ENCODE assay signal across 8 cellular contexts in the genomic region with DNA sequence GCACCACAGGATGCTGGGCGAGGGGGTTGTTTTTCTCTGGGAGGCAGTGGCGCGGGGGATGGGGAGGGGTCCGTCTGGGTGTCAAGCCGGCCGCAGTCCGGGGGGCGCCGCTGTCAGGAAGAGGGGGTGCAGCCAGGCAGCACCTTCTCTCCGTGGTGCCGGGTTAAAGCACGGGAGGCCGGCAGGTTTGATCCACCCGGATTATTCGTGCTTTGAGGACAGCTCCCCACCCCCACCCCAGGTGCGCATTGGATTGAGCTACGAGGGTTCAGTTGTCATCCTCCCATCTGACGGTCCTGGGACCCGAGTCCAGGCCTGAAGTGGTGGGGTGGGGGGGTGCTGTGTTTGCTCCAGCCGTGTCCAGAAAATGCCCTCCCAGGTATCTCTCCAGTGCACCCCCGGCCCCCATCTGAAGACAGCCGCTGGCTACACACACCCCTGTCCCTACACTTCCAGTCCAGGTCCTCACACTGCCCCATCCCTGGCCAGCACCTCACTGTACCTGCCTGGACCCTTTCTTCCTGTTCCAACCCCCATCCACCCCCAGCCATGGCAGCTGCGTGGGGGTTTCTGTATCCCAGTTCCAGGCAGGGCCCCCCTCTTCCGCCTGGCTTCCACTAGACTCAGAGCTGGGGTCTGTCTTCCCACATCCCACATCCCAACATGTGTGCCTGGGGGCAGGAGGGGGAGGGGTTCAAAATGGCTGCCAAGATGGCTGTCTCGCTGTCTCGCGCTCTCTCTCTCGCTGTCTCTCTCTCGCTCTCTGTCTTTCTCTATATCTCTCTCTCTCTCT.
DNase-seq lines count a peak whose midpoint lies in the region; ATAC-seq, FAIRE-seq and TF ChIP-seq lines count a peak whose summit lies in the region.
"Not testable (repeated sequence)": the region's sequence is repeated elsewhere in the genome, so short reads cannot be mapped to it uniquely, and the experiment has no call there.

No MANE protein-coding gene starts in this region.

- not testable (repeated sequence) for DNase-seq in RWPE2 (ENCODE audit: low spot score); activated naive CD8-positive, alpha-beta T cell treated with anti-CD3 and anti-CD28 coated beads for 36 hours; stomach
- DNase-seq in H1 (ENCODE audit: low read depth in 1 of 2, low spot score in 2 of 2) = peak in 1 of 2 experiments; percentile 76

- not testable (repeated sequence) for H3K36me3 ChIP-seq in HUES6 (ENCODE audit: control insufficient read depth, insufficient read depth, low read length); RWPE2 (ENCODE audit: low read depth); H1 (ENCODE audit: control insufficient read depth in 2 of 4, insufficient read depth in 4 of 4, low read length in 3 of 4); iPS-18a (ENCODE audit: control insufficient read depth, low read depth, low read length); neural cell (ENCODE audit: insufficient read depth, low read length); stomach

- H3K4me3 Mint-ChIP-seq in activated naive CD8-positive, alpha-beta T cell treated with anti-CD3 and anti-CD28 coated beads for 36 hours = peak overlapping the region; percentile 79

- H3K27me3 ChIP-seq in HUES6 (ENCODE audit: control insufficient read depth, insufficient read depth, low read length); H1 (replicated peaks in 1 of 4; ENCODE audit: control insufficient read depth in 3 of 4, extremely low read depth in 1 of 4, insufficient read depth in 3 of 4, low read length in 3 of 4); iPS-18a (ENCODE audit: control insufficient read depth, insufficient read depth, low read length); neural cell (ENCODE audit: insufficient read depth, low read depth, low read length): not testable (repeated sequence)
- H3K27me3 ChIP-seq in RWPE2 (ENCODE audit: insufficient read depth, poor library complexity, severe bottlenecking) = peaks cover 21% of the 10 kb centered on the region
- peaks cover 0 to 22% (median 7%) of the 10 kb centered on the region in 3 donors for H3K27me3 ChIP-seq in stomach

- H4K8ac ChIP-seq in H1 (ENCODE audit: extremely low read depth, insufficient read depth, low read length) = not testable (repeated sequence)

- H3K14ac ChIP-seq in H1 (ENCODE audit: insufficient read length) = not testable (repeated sequence)

- not testable (repeated sequence) for H3K23me2 ChIP-seq in H1 (ENCODE audit: low read depth, low read length)

- POLR2A ChIA-PET in H1 (lab: Charles Lee; ENCODE audit: partially characterized antibody) = interaction anchor here (0.7 kb wide), 1 partner anchor 14 kb away, joined by 3 read pairs; no protein-coding TSS in a partner anchor

- not testable (repeated sequence) for TF ChIP-seq RAD21 in H1 (IDR thresholded peaks at IDR 0.05 in 1 of 2, conservative IDR thresholded peaks at IDR 0.05 in 1 of 2; ENCODE audit: low read depth in 2 of 2, low read length in 2 of 2)
- peak; percentile 29 for TF ChIP-seq RAD21 in neural cell (conservative IDR thresholded peaks at IDR 0.05)

- not testable (repeated sequence) for H3K56ac ChIP-seq in H1 (replicated peaks; ENCODE audit: insufficient read length, low read depth, low read length)

- H2BK20ac ChIP-seq in H1 (ENCODE audit: low read length) = not testable (repeated sequence)

- H3K27ac ChIP-seq in C4-2B (peak overlapping the region; percentile 82), HUES6 (ENCODE audit: low read depth, low read length) (peak overlapping the region; percentile 53; the same call in 1 of the 2 replicates), H1 (ENCODE audit: low read depth, low read length) (peak overlapping the region; percentile 61; the same call in 1 of the 2 replicates), neural cell (ENCODE audit: low read length) (peak overlapping the region; percentile 77), stomach (peak overlapping the region in 2 of 5 donors; percentile 80)
- not testable (repeated sequence) for H3K27ac ChIP-seq in RWPE2 (ENCODE audit: poor library complexity, severe bottlenecking); iPS-18a (ENCODE audit: low read length)

- not testable (repeated sequence) for H4K91ac ChIP-seq in H1 (replicated peaks; ENCODE audit: insufficient read length, low read length)

- H2BK120ac ChIP-seq in H1 (replicated peaks; ENCODE audit: low read depth, low read length) = not testable (repeated sequence)

- not testable (repeated sequence) for H2AK5ac ChIP-seq in H1 (ENCODE audit: low read depth, low read length)

- H3K36me3 Mint-ChIP-seq in activated naive CD8-positive, alpha-beta T cell treated with anti-CD3 and anti-CD28 coated beads for 36 hours = not testable (repeated sequence)

- 4% methylated on average over 9 of the region's 29 CpGs; no CpG with 5 or more reads in 1 of the 2 experiments for WGBS in H1 (ENCODE audit: extremely low coverage in 1 of 2, insufficient coverage in 1 of 2, insufficient read length in 1 of 2, insufficient replicate concordance in 2 of 2, low coverage in 1 of 2, low lambda C conversion rate in 2 of 2, missing lambda C conversion rate in 1 of 2), 2 experiments
- WGBS in stomach, 5 donors = 21 to 41% (median 29%) methylated on average over 16 to 29 of the region's 29 CpGs

- H4K20me1 ChIP-seq in H1 (replicated peaks in 1 of 2; ENCODE audit: control insufficient read depth in 1 of 2, insufficient read depth in 2 of 2, low read length in 2 of 2) = not testable (repeated sequence)
- peaks cover 11% of the 10 kb centered on the region for H4K20me1 ChIP-seq in neural cell (ENCODE audit: insufficient read depth)

- 0 out of 2 replicates have a peak overlapping the region, but pooled peaks have one; percentile 57 for H2AFZ ChIP-seq in H1 (ENCODE audit: low read length)
- not testable (repeated sequence) for H2AFZ ChIP-seq in neural cell (ENCODE audit: low read depth, low read length)

- not testable (repeated sequence) for TF ChIP-seq POLR2A in H1 (IDR thresholded peaks at IDR 0.05; ENCODE audit: control extremely low read depth in 1 of 2, low read depth in 2 of 2, low read length in 2 of 2); stomach (IDR thresholded peaks at IDR 0.05)

- not testable (repeated sequence) for H4K5ac ChIP-seq in H1 (ENCODE audit: insufficient read length, low read depth, low read length)

- not testable (repeated sequence) for H3K27ac Mint-ChIP-seq in activated naive CD8-positive, alpha-beta T cell treated with anti-CD3 and anti-CD28 coated beads for 36 hours

- H3K4me2 ChIP-seq in H1 (ENCODE audit: insufficient read depth in 1 of 2, low read depth in 2 of 2, low read length in 2 of 2) (peak overlapping the region; percentile 82 to 92), neural cell (ENCODE audit: low read length) (peak overlapping the region; percentile 62)

- H3K4me1 ChIP-seq in HUES6 (ENCODE audit: control insufficient read depth, insufficient read depth, low read length) = peaks cover 20% of the 10 kb centered on the region
- H3K4me1 ChIP-seq in RWPE2 (ENCODE audit: insufficient read depth, poor library complexity, severe bottlenecking); iPS-18a (ENCODE audit: control insufficient read depth, low read depth, low read length): not testable (repeated sequence)
- peaks cover 0 to 27% (median 14%) of the 10 kb centered on the region in 4 experiments; a peak in 6 of 7 replicates for H3K4me1 ChIP-seq in H1 (replicated peaks in 1 of 4; ENCODE audit: control insufficient read depth in 3 of 4, insufficient read depth in 4 of 4, low read length in 3 of 4)
- H3K4me1 ChIP-seq in stomach = peaks cover 5 to 51% (median 42%) of the 10 kb centered on the region in 4 donors

- CTCF ChIA-PET in H1 (lab: Charles Lee; ENCODE audit: partially characterized antibody) = interaction anchor here (1.1 kb wide), 2 partner anchors 11 to 13 kb away, joined by 3 to 4 read pairs; no protein-coding TSS in a partner anchor

- not testable (repeated sequence) for H3K9me2 ChIP-seq in neural cell (ENCODE audit: insufficient read depth, low read length)

- peak overlapping the region; percentile 71 for H3K9ac ChIP-seq in HUES6 (ENCODE audit: low read length)
- peak overlapping the region in 3 of 4 experiments; percentile 34 to 60 (median 47); a peak in 6 of 7 replicates for H3K9ac ChIP-seq in H1 (replicated peaks in 1 of 4; ENCODE audit: extremely low read depth in 1 of 4, low read depth in 3 of 4, low read length in 3 of 4)
- H3K9ac ChIP-seq in iPS-18a (ENCODE audit: low read length) = peak overlapping the region; percentile 75
- peak overlapping the region; percentile 88 for H3K9ac ChIP-seq in neural cell (ENCODE audit: low read length)

- not testable (repeated sequence) for FAIRE-seq in H1 (lab: Jason Lieb, UNC)

- peaks cover 24% of the 10 kb centered on the region for H3K4me1 Mint-ChIP-seq in activated naive CD8-positive, alpha-beta T cell treated with anti-CD3 and anti-CD28 coated beads for 36 hours

- H3K4ac ChIP-seq in H1 (replicated peaks; ENCODE audit: insufficient read length, low read depth, low read length) = not testable (repeated sequence)

- not testable (repeated sequence) for H3K9me3 ChIP-seq in HUES6 (ENCODE audit: control insufficient read depth, insufficient read depth, low read depth, low read length); RWPE2 (ENCODE audit: severe bottlenecking); H1 (ENCODE audit: insufficient read depth in 2 of 2, low read depth in 1 of 2, low read length in 1 of 2); iPS-18a (ENCODE audit: control insufficient read depth, low read depth, low read length); neural cell (ENCODE audit: low read length); stomach

- peaks cover 37% of the 10 kb centered on the region for H3K27me3 Mint-ChIP-seq in activated naive CD8-positive, alpha-beta T cell treated with anti-CD3 and anti-CD28 coated beads for 36 hours

- not testable (repeated sequence) for ATAC-seq in RWPE2 (ENCODE audit: low read depth)

- H2BK15ac ChIP-seq in H1 (ENCODE audit: low read length) = not testable (repeated sequence)

- H3F3A ChIP-seq in neural cell (ENCODE audit: insufficient read depth, low read length, poor library complexity, severe bottlenecking) = not testable (repeated sequence)

- H3K79me1 ChIP-seq in H1 (ENCODE audit: low read depth, low read length) = not testable (repeated sequence)

- peaks cover 35 to 68% of the 10 kb centered on the region in 2 experiments for H3K79me2 ChIP-seq in H1 (ENCODE audit: control insufficient read depth in 1 of 2, insufficient read depth in 2 of 2, low read length in 2 of 2)
- peaks cover 44% of the 10 kb centered on the region for H3K79me2 ChIP-seq in neural cell (replicated peaks; ENCODE audit: insufficient read depth, low read length)

- H3K4me3 ChIP-seq in HUES6 (ENCODE audit: low read depth, low read length) (peak overlapping the region; percentile 83), RWPE2 (ENCODE audit: severe bottlenecking) (peak overlapping the region; percentile 43), H1 (ENCODE audit: extremely low read depth in 1 of 4, insufficient read depth in 2 of 4, low read depth in 3 of 4, low read length in 4 of 4) (peak overlapping the region; percentile 66 to 94 (median 80)), iPS-18a (ENCODE audit: low read length) (peak overlapping the region; percentile 74), neural cell (ENCODE audit: low read length) (peak overlapping the region; percentile 76), stomach (peak overlapping the region; percentile 77 to 93 (median 87))

- peak overlapping the region; percentile 60; the same call in 1 of the 2 replicates for H2BK5ac ChIP-seq in H1 (ENCODE audit: low read depth, low read length)

- TF ChIP-seq EP300 in H1 (IDR thresholded peaks at IDR 0.05; ENCODE audit: borderline replicate concordance in 1 of 2, low read depth in 2 of 2, low read length in 2 of 2); neural cell (conservative IDR thresholded peaks at IDR 0.05; ENCODE audit: poor library complexity, severe bottlenecking); stomach (IDR thresholded peaks at IDR 0.05): not testable (repeated sequence)

- not testable (repeated sequence) for H3K23ac ChIP-seq in H1 (ENCODE audit: insufficient read length)

- not testable (repeated sequence) for H3K18ac ChIP-seq in H1 (ENCODE audit: extremely low read depth, low read length)

- H2BK12ac ChIP-seq in H1 (ENCODE audit: low read depth, low read length) = not testable (repeated sequence)

- intact Hi-C loops in stomach (cut with DNase I; ENCODE audit: low total_unique reads) = not testable (repeated sequence)

- H3K9me3 Mint-ChIP-seq in activated naive CD8-positive, alpha-beta T cell treated with anti-CD3 and anti-CD28 coated beads for 36 hours = not testable (repeated sequence)

- not testable (repeated sequence) for TF ChIP-seq CTCF in C4-2B (conservative IDR thresholded peaks at IDR 0.05); RWPE2 (IDR thresholded peaks at IDR 0.05; ENCODE audit: poor library complexity, severe bottlenecking); H1 (IDR thresholded peaks at IDR 0.05; ENCODE audit: control extremely low read depth in 1 of 3, insufficient read depth in 1 of 3, low read depth in 1 of 3, low read length in 3 of 3); neural cell (IDR thresholded peaks at IDR 0.05; ENCODE audit: poor library complexity, severe bottlenecking); stomach (IDR thresholded peaks at IDR 0.05)
